Comparison of ENCODE assay signal across 1 cellular context in the genomic region with DNA sequence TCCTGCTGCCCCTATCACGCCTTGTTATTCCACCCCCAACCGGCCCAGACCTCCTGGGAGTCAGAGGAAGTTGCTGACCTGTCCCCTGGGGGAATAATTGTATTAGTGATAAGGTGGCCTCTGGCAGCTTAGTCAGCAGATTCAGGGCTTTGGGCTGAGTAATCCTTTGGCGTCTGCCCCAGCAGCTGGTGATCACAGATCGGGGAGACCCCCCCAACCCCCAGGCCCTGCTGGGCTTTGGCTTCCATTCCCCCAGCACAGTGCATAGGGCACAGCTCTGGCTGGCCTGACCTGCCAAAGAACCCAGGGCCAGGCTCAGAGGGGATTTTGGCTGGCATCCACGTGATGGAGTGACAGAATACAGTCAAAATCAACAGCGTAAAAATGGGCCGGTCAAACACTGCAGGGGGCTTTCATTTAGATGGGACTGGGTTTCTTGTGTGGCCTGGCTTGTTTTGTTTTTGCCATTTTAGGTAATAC.
TF ChIP-seq lines count a peak whose summit lies in the region.

No MANE protein-coding gene starts in this region.

TF ChIP-seq in K562, 482 proteins besides CTCF, POLR2A, EP300 and RAD21 (continued from another document):
- TF ChIP-seq BACH1 (tag; IDR thresholded peaks at IDR 0.05) (peak; percentile 61; the same call in 1 of the 2 replicates), RBM34 (IDR thresholded peaks at IDR 0.05; ENCODE audit: borderline replicate concordance, insufficient read depth, low read length) (no peak), MAFG (tag; conservative IDR thresholded peaks at IDR 0.05) (peak; percentile 87), TCF3 (CRISPR knock-in tag; IDR thresholded peaks at IDR 0.05) (0 out of 2 replicates have a peak, but pooled peaks have one; percentile 17), NFE2 (IDR thresholded peaks at IDR 0.05; ENCODE audit: low read depth) (peak; percentile 26; the same call in 1 of the 2 replicates), SRSF7 (optimal IDR thresholded peaks at IDR 0.05; ENCODE audit: low read depth, low read length) (no peak), MAFF (IDR thresholded peaks at IDR 0.05; ENCODE audit: low read length) (peak; percentile 70), ZBTB17 (CRISPR knock-in tag; IDR thresholded peaks at IDR 0.05) (no peak), ZNF354B (CRISPR knock-in tag; IDR thresholded peaks at IDR 0.05) (no peak), ZNF316 (IDR thresholded peaks at IDR 0.05) (peak; percentile 90), PCBP1 (IDR thresholded peaks at IDR 0.05; ENCODE audit: low read depth, low read length, poor library complexity, severe bottlenecking) (no peak), MAFK (IDR thresholded peaks at IDR 0.05; ENCODE audit: low read length) (peak; percentile 81)
- TF ChIP-seq, protein P1, sequence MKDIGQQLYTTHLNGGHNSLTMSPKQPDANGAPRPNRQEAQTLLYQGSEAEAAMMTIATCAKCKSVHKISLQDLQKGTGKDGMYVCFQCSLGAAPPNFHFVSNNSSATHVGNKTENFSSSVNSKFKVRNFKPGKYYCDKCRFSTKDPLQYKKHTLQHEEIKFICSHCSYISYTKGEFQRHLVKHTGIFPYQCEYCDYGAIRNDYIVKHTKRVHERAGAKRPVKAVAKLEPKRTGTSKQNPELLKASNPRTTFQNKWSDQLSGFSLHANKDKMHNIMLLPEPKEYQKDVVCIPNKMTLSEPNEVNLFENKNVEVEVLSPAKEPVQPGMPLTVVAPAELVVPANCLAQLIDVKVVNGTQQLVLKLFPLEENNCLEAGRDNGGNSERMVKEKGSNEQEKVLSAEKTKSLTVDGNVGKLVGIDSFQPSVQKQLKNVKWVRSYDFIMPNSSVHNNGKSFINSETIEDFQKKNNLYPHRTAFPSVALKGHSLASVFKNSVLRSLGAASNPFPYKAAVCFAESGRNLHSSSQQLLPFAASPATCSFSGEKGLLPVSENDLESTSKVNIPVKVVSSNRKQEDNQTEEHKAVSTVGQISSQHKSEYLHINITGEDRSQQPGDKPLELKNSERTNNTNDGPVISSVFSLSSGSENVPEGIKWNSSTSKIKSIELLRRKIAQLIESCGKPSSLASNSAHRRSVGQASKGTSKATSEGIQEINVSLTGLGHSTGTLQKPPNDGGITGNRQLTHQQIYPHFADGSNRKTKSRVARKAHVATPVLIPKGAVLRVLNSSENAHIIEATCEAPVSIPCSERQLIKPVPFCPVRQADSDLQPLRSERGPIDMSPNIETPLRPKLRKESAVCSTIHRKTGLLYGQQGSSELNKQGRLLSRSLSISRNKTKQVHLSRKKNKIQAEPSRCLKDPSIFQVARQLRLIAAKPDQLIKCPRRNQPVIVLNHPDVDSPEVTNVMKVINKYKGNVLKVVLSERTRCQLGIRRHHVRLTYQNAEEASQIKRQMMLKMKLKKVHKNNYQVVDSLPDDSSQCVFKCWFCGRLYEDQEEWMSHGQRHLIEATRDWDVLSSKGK (CRISPR knock-in tag; IDR thresholded peaks at IDR 0.05) = no peak
- TF ChIP-seq, protein P2, sequence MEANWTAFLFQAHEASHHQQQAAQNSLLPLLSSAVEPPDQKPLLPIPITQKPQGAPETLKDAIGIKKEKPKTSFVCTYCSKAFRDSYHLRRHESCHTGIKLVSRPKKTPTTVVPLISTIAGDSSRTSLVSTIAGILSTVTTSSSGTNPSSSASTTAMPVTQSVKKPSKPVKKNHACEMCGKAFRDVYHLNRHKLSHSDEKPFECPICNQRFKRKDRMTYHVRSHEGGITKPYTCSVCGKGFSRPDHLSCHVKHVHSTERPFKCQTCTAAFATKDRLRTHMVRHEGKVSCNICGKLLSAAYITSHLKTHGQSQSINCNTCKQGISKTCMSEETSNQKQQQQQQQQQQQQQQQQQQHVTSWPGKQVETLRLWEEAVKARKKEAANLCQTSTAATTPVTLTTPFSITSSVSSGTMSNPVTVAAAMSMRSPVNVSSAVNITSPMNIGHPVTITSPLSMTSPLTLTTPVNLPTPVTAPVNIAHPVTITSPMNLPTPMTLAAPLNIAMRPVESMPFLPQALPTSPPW (CRISPR knock-in tag; IDR thresholded peaks at IDR 0.05) = peak; percentile 52; the same call in 1 of the 2 replicates
